In the genomic region with DNA sequence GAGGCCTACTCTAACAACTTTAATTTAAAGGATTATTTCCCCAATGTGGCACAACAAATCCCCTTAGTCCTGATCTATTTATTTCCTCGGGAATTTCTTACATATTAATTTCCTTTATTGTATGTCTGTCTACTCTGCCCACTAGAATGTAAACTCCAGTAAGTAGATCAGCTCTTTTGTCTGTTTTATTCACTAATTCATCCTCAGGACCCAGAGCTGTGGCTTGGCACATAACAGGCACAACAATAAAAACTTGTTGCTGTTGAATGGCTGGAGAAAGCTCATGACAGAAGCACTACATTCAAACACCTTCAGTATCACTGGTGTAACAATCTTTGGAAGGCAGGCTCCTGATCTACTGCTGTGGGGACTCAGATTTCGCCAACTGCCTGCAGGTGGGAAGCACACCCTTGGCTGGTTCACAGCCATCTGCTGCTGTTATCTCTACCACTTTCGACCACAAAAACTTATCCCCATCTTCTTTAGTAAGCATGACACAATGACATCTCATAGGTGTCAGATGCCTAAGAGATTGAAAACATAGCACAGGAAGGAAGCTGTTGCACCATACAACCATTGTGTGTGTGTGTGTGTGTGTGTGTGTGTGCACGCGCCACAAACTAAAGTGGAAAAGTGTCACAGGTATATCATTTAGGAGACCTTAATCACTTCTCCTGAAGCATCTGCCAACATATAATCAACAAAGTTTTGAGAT, we compare ENCODE assay signal across 10 cellular contexts. TPM values are rescaled to one million over a fixed set of nuclear protein-coding genes. Genes with fewer than 3 reads are reported as not detected.
DNase-seq lines count a peak whose midpoint lies in the region; ATAC-seq, FAIRE-seq and TF ChIP-seq lines count a peak whose summit lies in the region.
"Had no signal": no experiment of that assay in that cellular context is flagged by ENCODE, and none has a peak within 500 bp of the region (broad histone marks: within the 10 kb centered on the region; RNA-seq: fewer than 3 reads in every experiment).

No MANE protein-coding gene starts in this region.

- peak overlapping the region; percentile 22 for H3K4me3 Mint-ChIP-seq in activated CD8-positive, alpha-beta T cell treated with anti-CD3 and anti-CD28 coated beads for 36 hours
- peak overlapping the region; percentile 1 to 64 (median 34) for H3K4me3 Mint-ChIP-seq in naive thymus-derived CD8-positive, alpha-beta T cell

- intact Hi-C loops in activated CD8-positive, alpha-beta T cell treated with anti-CD3 and anti-CD28 coated beads for 36 hours (cut with micrococcal nuclease): no loop called here

- FAIRE-seq in RCC 7860 (lab: Jason Lieb, UNC) (no peak), D721Med (lab: Jason Lieb, UNC) (no peak)

- CTCF ChIA-PET in activated CD8-positive, alpha-beta T cell treated with anti-CD3 and anti-CD28 coated beads for 36 hours (lab: Charles Lee): no interaction called here

- POLR2A ChIA-PET in activated CD8-positive, alpha-beta T cell treated with anti-CD3 and anti-CD28 coated beads for 36 hours (lab: Charles Lee): interaction anchor here (0.9 to 4.6 kb wide), 4 partner anchors 13 to 60 kb away, joined by 3 to 51 read pairs (median 5); a partner anchor contains a TSS
- POLR2A ChIA-PET in naive thymus-derived CD8-positive, alpha-beta T cell (lab: Charles Lee): interaction anchor here (1.2 to 1.8 kb wide), 2 partner anchors 12 to 60 kb away, joined by 3 to 11 read pairs; a partner anchor contains a TSS

- peaks cover 59% of the 10 kb centered on the region for H3K4me1 Mint-ChIP-seq in activated CD8-positive, alpha-beta T cell treated with anti-CD3 and anti-CD28 coated beads for 36 hours (ENCODE audit: low read depth)
- peaks cover 44 to 74% (median 67%) of the 10 kb centered on the region in 4 donors for H3K4me1 Mint-ChIP-seq in naive thymus-derived CD8-positive, alpha-beta T cell

- no peaks in the 10 kb centered on the region for H3K9me3 Mint-ChIP-seq in activated CD8-positive, alpha-beta T cell treated with anti-CD3 and anti-CD28 coated beads for 36 hours
- H3K9me3 Mint-ChIP-seq in naive thymus-derived CD8-positive, alpha-beta T cell: no peaks in the 10 kb centered on the region

- peak; percentile 69 for DNase-seq in activated CD8-positive, alpha-beta T cell treated with anti-CD3 and anti-CD28 coated beads for 36 hours
- DNase-seq in naive thymus-derived CD8-positive, alpha-beta T cell: peak in 4 of 10 donors; percentile 19 to 48 (median 44)
- DNase-seq in RCC 7860 (ENCODE audit: low spot score): no peak
- DNase-seq in D721Med (ENCODE audit: insufficient read length, low spot score): no peak
- DNase-seq: ovary, uterus had no signal

- H3K27ac Mint-ChIP-seq in activated CD8-positive, alpha-beta T cell treated with anti-CD3 and anti-CD28 coated beads for 36 hours: peak overlapping the region; percentile 86
- H3K27ac Mint-ChIP-seq in naive thymus-derived CD8-positive, alpha-beta T cell: peak overlapping the region; percentile 85 to 95 (median 90)

- no peaks in the 10 kb centered on the region for H3K27me3 Mint-ChIP-seq in activated CD8-positive, alpha-beta T cell treated with anti-CD3 and anti-CD28 coated beads for 36 hours
- H3K27me3 Mint-ChIP-seq in naive thymus-derived CD8-positive, alpha-beta T cell: no peaks in the 10 kb centered on the region

- ATAC-seq in GM18511 (IDR thresholded peaks at IDR 0.05; ENCODE audit: unreplicated experiment) (peak; percentile 57), HG03196 (IDR thresholded peaks at IDR 0.05; ENCODE audit: unreplicated experiment) (peak; percentile 57), GM18870 (IDR thresholded peaks at IDR 0.05; ENCODE audit: unreplicated experiment) (no peak), HG03280 (IDR thresholded peaks at IDR 0.05; ENCODE audit: unreplicated experiment) (no peak)
- ATAC-seq in activated CD8-positive, alpha-beta T cell treated with anti-CD3 and anti-CD28 coated beads for 36 hours: peak; percentile 94
- ATAC-seq in naive thymus-derived CD8-positive, alpha-beta T cell: peak; percentile 70 to 95

- H3K36me3 Mint-ChIP-seq in activated CD8-positive, alpha-beta T cell treated with anti-CD3 and anti-CD28 coated beads for 36 hours (ENCODE audit: low read depth): peaks cover 11% of the 10 kb centered on the region
- peaks cover 0 to 13% (median 4%) of the 10 kb centered on the region in 3 donors for H3K36me3 Mint-ChIP-seq in naive thymus-derived CD8-positive, alpha-beta T cell

- TF ChIP-seq CTCF in activated CD8-positive, alpha-beta T cell treated with anti-CD3 and anti-CD28 coated beads for 36 hours (IDR thresholded peaks at IDR 0.05): no peak
- no peak for TF ChIP-seq CTCF in D721Med (IDR thresholded peaks at IDR 0.05; ENCODE audit: insufficient read depth, missing control alignments)

RNA-seq across cellular contexts. Expression of a gene that starts 11.9 kb away (rescaled TPM):
- total RNA-seq in activated CD8-positive, alpha-beta T cell treated with anti-CD3 and anti-CD28 coated beads for 36 hours: 10 to 100 TPM; 29.7 to 30.5 TPM
- 10 to 100 TPM; 24.1 to 25.0 TPM for total RNA-seq in naive thymus-derived CD8-positive, alpha-beta T cell
- 1 to 10 TPM; 1.5 to 6.2 (median 6.2) TPM for polyA plus RNA-seq in naive thymus-derived CD8-positive, alpha-beta T cell

RNA-seq across cellular contexts. Expression of a gene that starts 12.7 kb away (rescaled TPM):
- 10 to 100 TPM; 39.8 to 40.9 TPM for total RNA-seq in activated CD8-positive, alpha-beta T cell treated with anti-CD3 and anti-CD28 coated beads for 36 hours
- 10 to 100 TPM; 20.8 to 23.2 TPM for total RNA-seq in naive thymus-derived CD8-positive, alpha-beta T cell
- 10 to 100 TPM; 69.5 to 80.5 (median 78.2) TPM for polyA plus RNA-seq in naive thymus-derived CD8-positive, alpha-beta T cell

RNA-seq across cellular contexts. Expression of a gene that starts 27.9 kb away (rescaled TPM):
- total RNA-seq in activated CD8-positive, alpha-beta T cell treated with anti-CD3 and anti-CD28 coated beads for 36 hours: 10 to 100 TPM; 26.9 to 29.8 TPM
- total RNA-seq in naive thymus-derived CD8-positive, alpha-beta T cell: 10 to 100 TPM; 44.2 to 45.1 TPM
- polyA plus RNA-seq in naive thymus-derived CD8-positive, alpha-beta T cell: 10 to 100 TPM; 51.9 to 58.7 (median 58.0) TPM

RNA-seq across cellular contexts. Expression of a gene that starts 59.4 kb away (rescaled TPM):
- 10 to 100 TPM; 65.0 to 78.0 TPM for total RNA-seq in activated CD8-positive, alpha-beta T cell treated with anti-CD3 and anti-CD28 coated beads for 36 hours
- 10 to 100 TPM; 50.2 to 59.1 TPM for total RNA-seq in naive thymus-derived CD8-positive, alpha-beta T cell
- polyA plus RNA-seq in naive thymus-derived CD8-positive, alpha-beta T cell: 10 to 100 TPM; 73.1 to 80.9 (median 78.0) TPM

Comparison
In these comparisons a context has a peak if more than half of its experiments do, and no peak if none do; other contexts are left out.
1. ATAC-seq: peak in GM18511 (single experiment), HG03196 (single experiment), activated CD8-positive, alpha-beta T cell treated with anti-CD3 and anti-CD28 coated beads for 36 hours (single experiment) and naive thymus-derived CD8-positive, alpha-beta T cell (2 of 2); none in GM18870 (single experiment) and HG03280 (single experiment).